13 cellular contexts compared by ENCODE assay signal in genomic region chr2:238358763-238359162, GRCh38. TPM values are rescaled to one million over a fixed set of nuclear protein-coding genes. Genes with fewer than 3 reads are reported as not detected.
DNase-seq lines count a peak whose midpoint lies in the region; ATAC-seq and TF ChIP-seq lines count a peak whose summit lies in the region.
"Had no signal": no experiment of that assay in that cellular context is flagged by ENCODE, and none has a peak within 500 bp of the region (broad histone marks: within the 10 kb centered on the region; RNA-seq: fewer than 3 reads in every experiment).

No MANE protein-coding gene starts in this region.

- no peak for TF ChIP-seq CTCF in brain (conservative IDR thresholded peaks at IDR 0.05)

- peak overlapping the region; percentile 44 for H3K27ac Mint-ChIP-seq in activated T-cell treated with anti-CD3 and anti-CD28 coated beads, Interleukin-2, amount 50 U/mL, for 24 hours
- H3K27ac Mint-ChIP-seq in brain (peak overlapping the region in 4 of 5 experiments; percentile 38 to 87 (median 60)), memory B cell (peak overlapping the region; percentile 31)

- H3K4me1 Mint-ChIP-seq in activated T-cell treated with anti-CD3 and anti-CD28 coated beads, Interleukin-2, amount 50 U/mL, for 24 hours (ENCODE audit: low read depth), result no peaks in the 10 kb centered on the region
- no peaks in the 10 kb centered on the region for H3K4me1 Mint-ChIP-seq in activated T-cell treated with anti-CD3 and anti-CD28 coated beads, Interleukin-2, amount 50 U/mL, for 4 hours (ENCODE audit: low read depth)
- H3K4me1 Mint-ChIP-seq in brain, result peaks cover 11% of the 10 kb centered on the region
- peaks cover 2% of the 10 kb centered on the region for H3K4me1 Mint-ChIP-seq in memory B cell

- no peak overlapping the region for H3K4me3 Mint-ChIP-seq in activated T-cell treated with anti-CD3 and anti-CD28 coated beads, Interleukin-2, amount 50 U/mL, for 24 hours
- no peak overlapping the region for H3K4me3 Mint-ChIP-seq in activated T-cell treated with anti-CD3 and anti-CD28 coated beads, Interleukin-2, amount 50 U/mL, for 4 hours
- peak overlapping the region in 1 of 5 experiments; percentile 28 for H3K4me3 Mint-ChIP-seq in brain
- no peak overlapping the region for H3K4me3 Mint-ChIP-seq in memory B cell

- no peaks in the 10 kb centered on the region for H3K27me3 Mint-ChIP-seq in activated T-cell treated with anti-CD3 and anti-CD28 coated beads, Interleukin-2, amount 50 U/mL, for 24 hours
- H3K27me3 Mint-ChIP-seq in activated T-cell treated with anti-CD3 and anti-CD28 coated beads, Interleukin-2, amount 50 U/mL, for 4 hours (ENCODE audit: low read depth), result no peaks in the 10 kb centered on the region
- H3K27me3 Mint-ChIP-seq in brain, result no peaks in the 10 kb centered on the region
- H3K27me3 Mint-ChIP-seq in memory B cell, result no peaks in the 10 kb centered on the region

- peaks cover 54% of the 10 kb centered on the region for H3K36me3 Mint-ChIP-seq in activated T-cell treated with anti-CD3 and anti-CD28 coated beads, Interleukin-2, amount 50 U/mL, for 24 hours (ENCODE audit: low read depth)
- peaks cover 15% of the 10 kb centered on the region for H3K36me3 Mint-ChIP-seq in activated T-cell treated with anti-CD3 and anti-CD28 coated beads, Interleukin-2, amount 50 U/mL, for 4 hours (ENCODE audit: insufficient read depth)
- H3K36me3 Mint-ChIP-seq in brain (peaks cover 47% of the 10 kb centered on the region), memory B cell (peaks cover 11% of the 10 kb centered on the region)

- peak; percentile 65 for DNase-seq in NCI-H1694 treated with DMSO at 0.1 percent for 48 hours (lab: John Stamatoyannopoulos, UW)
- no peak for DNase-seq in NCI-H1694 (lab: John Stamatoyannopoulos, UW)
- no peak for DNase-seq in activated T-cell treated with anti-CD3 and anti-CD28 coated beads, Interleukin-2, amount 50 U/mL, for 24 hours
- no peak for DNase-seq in activated T-cell treated with anti-CD3 and anti-CD28 coated beads, Interleukin-2, amount 50 U/mL, for 4 hours
- no peak for DNase-seq in memory B cell (ENCODE audit: low spot score in 2 of 2)
- no peak for DNase-seq in AG08395 (ENCODE audit: low spot score)
- DNase-seq: AML-193, DMS 273 treated with DMSO at 0.1 percent for 48 hours, GM23248 had no signal

- ATAC-seq in activated T-cell treated with anti-CD3 and anti-CD28 coated beads, Interleukin-2, amount 50 U/mL, for 4 hours, result no peak
- ATAC-seq in memory B cell (ENCODE audit: low read depth) (no peak), esophagus mucosa (no peak)
- ATAC-seq: GM12878, HCT116 had no signal

- H3K9me3 Mint-ChIP-seq in activated T-cell treated with anti-CD3 and anti-CD28 coated beads, Interleukin-2, amount 50 U/mL, for 24 hours, result no peaks in the 10 kb centered on the region
- no peaks in the 10 kb centered on the region for H3K9me3 Mint-ChIP-seq in activated T-cell treated with anti-CD3 and anti-CD28 coated beads, Interleukin-2, amount 50 U/mL, for 4 hours
- H3K9me3 Mint-ChIP-seq in brain, result peaks cover 0 to 6% (median 0%) of the 10 kb centered on the region in 5 experiments
- no peaks in the 10 kb centered on the region for H3K9me3 Mint-ChIP-seq in memory B cell

RNA-seq across cellular contexts. Expression of gene TRAF3IP1, which starts 38.4 kb away (rescaled TPM):
- total RNA-seq in activated T-cell treated with anti-CD3 and anti-CD28 coated beads, Interleukin-2, amount 50 U/mL, for 4 hours, result 10 to 100 TPM; 16.4 to 19.1 (median 17.8) TPM
- 7.9 TPM for polyA plus RNA-seq in brain (ENCODE audit: insufficient read depth, low read depth, low replicate concordance)
- 10.8 TPM for total RNA-seq in esophagus mucosa
